Comparison of ENCODE assay signal across 21 cellular contexts in the genomic region with DNA sequence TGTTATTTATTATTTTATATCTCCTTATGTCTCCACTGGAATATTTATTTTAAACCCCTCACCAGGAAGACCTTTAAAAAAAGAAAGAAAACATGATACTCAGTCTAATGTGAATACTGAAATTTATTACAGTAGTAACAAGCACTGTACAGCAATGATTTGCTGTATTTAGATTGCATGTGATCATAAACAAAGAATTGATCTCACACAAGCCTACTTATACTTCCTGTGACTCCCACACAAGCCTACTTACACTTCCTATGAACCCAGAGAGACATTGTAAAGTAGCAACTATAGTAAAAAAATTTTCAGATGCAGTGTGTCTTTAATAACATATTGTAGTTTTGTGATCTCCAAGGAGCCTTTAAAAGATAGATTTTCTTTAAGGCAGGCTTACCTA.
"Had no signal": no experiment of that assay in that cellular context is flagged by ENCODE, and none has a peak within 500 bp of the region (broad histone marks: within the 10 kb centered on the region; RNA-seq: fewer than 3 reads in every experiment).

No MANE protein-coding gene starts in this region.

- DNase-seq: activated CD4-positive, alpha-beta T cell treated with anti-CD3 and anti-CD28 coated beads, Interleukin-2, amount 10 ng/mL, durations not matched to agents 7 days and 5 days; activated CD4-positive, CD25-positive, alpha-beta regulatory T cell treated with anti-CD3 and anti-CD28 coated beads, Interleukin-2, amount 50 U/mL, for 72 hours; activated CD8-positive, alpha-beta memory T cell treated with anti-CD3 and anti-CD28 coated beads, Interleukin-2, amount 10 ng/mL, durations not matched to agents 7 days and 5 days; activated CD8-positive, alpha-beta T cell treated with anti-CD3 and anti-CD28 coated beads for 36 hours; activated gamma-delta T cell treated with Interleukin-2 at 50 U/mL for 16 hours; anterior cingulate cortex; body of pancreas; effector CD8-positive, alpha-beta T cell; hippocampal formation; left ventricle myocardium superior; nephron progenitor cell; nucleus accumbens; stimulated activated CD4-positive, alpha-beta T cell treated with anti-CD3 and anti-CD28 coated beads, Interleukin-12 subunit alpha, Interleukin-12 subunit beta, amount 100 ng/mL, for 4 hours; transverse colon; WERI-Rb-1 had no signal

- H3K9me3 Mint-ChIP-seq: activated CD4-positive, alpha-beta T cell treated with anti-CD3 and anti-CD28 coated beads, Interleukin-2, amount 10 ng/mL, durations not matched to agents 7 days and 5 days; activated naive CD4-positive, alpha-beta T cell treated with anti-CD3 and anti-CD28 coated beads, Interleukin-2, amount 50 U/mL, for 24 hours; activated T-helper 1 cell treated with anti-CD3 and anti-CD28 coated beads, Interleukin-12 subunit alpha, Interleukin-12 subunit beta, Interleukin-2, Interleukin-4 antibody, amounts not matched to agents 30 ng/mL and 10 ng/mL and 1 ng/mL, durations not matched to agents 14 hours and 24 hours and 36 hours; dendritic cell treated with granulocyte-macrophage colony-stimulating factor and Interleukin-4, amounts not matched to agents 40 ng/mL and 50 ng/mL, for 4 days; nephron progenitor cell; stimulated activated naive CD8-positive, alpha-beta T cell treated with anti-CD3 and anti-CD28 coated beads, Interleukin-15, Interleukin-2, amounts not matched to agents 100 ng/mL and 50 ng/mL, for 24 hours had no signal

- H3K4me1 Mint-ChIP-seq: activated CD4-positive, alpha-beta T cell treated with anti-CD3 and anti-CD28 coated beads, Interleukin-2, amount 10 ng/mL, durations not matched to agents 7 days and 5 days; activated CD8-positive, alpha-beta memory T cell treated with anti-CD3 and anti-CD28 coated beads, Interleukin-2, amount 10 ng/mL, durations not matched to agents 7 days and 5 days; activated naive CD4-positive, alpha-beta T cell treated with anti-CD3 and anti-CD28 coated beads, Interleukin-2, amount 50 U/mL, for 24 hours had no signal

- H3K4me3 Mint-ChIP-seq: activated CD4-positive, alpha-beta T cell treated with anti-CD3 and anti-CD28 coated beads, Interleukin-2, amount 10 ng/mL, durations not matched to agents 7 days and 5 days; activated CD8-positive, alpha-beta memory T cell treated with anti-CD3 and anti-CD28 coated beads, Interleukin-2, amount 10 ng/mL, durations not matched to agents 7 days and 5 days; activated CD8-positive, alpha-beta T cell treated with anti-CD3 and anti-CD28 coated beads for 36 hours; activated naive CD4-positive, alpha-beta T cell treated with anti-CD3 and anti-CD28 coated beads, Interleukin-2, amount 50 U/mL, for 24 hours; activated T-helper 1 cell treated with anti-CD3 and anti-CD28 coated beads, Interleukin-12 subunit alpha, Interleukin-12 subunit beta, Interleukin-2, Interleukin-4 antibody, amounts not matched to agents 30 ng/mL and 10 ng/mL and 1 ng/mL, durations not matched to agents 14 hours and 24 hours and 36 hours; dendritic cell treated with granulocyte-macrophage colony-stimulating factor and Interleukin-4, amounts not matched to agents 40 ng/mL and 50 ng/mL, for 4 days; nephron progenitor cell; stimulated activated naive CD8-positive, alpha-beta T cell treated with anti-CD3 and anti-CD28 coated beads, Interleukin-15, Interleukin-2, amounts not matched to agents 100 ng/mL and 50 ng/mL, for 24 hours; T-helper 2 cell treated with Interferon-gamma antibody and Interleukin-4, amounts not matched to agents 5 μg/mL and 100 μg/mL, for 36 hours had no signal

- H3K27me3 Mint-ChIP-seq: activated CD4-positive, alpha-beta T cell treated with anti-CD3 and anti-CD28 coated beads, Interleukin-2, amount 10 ng/mL, durations not matched to agents 7 days and 5 days; activated CD8-positive, alpha-beta memory T cell treated with anti-CD3 and anti-CD28 coated beads, Interleukin-2, amount 10 ng/mL, durations not matched to agents 7 days and 5 days; activated CD8-positive, alpha-beta T cell treated with anti-CD3 and anti-CD28 coated beads for 36 hours; activated naive CD4-positive, alpha-beta T cell treated with anti-CD3 and anti-CD28 coated beads, Interleukin-2, amount 50 U/mL, for 24 hours; dendritic cell treated with granulocyte-macrophage colony-stimulating factor and Interleukin-4, amounts not matched to agents 40 ng/mL and 50 ng/mL, for 4 days; stimulated activated naive CD8-positive, alpha-beta T cell treated with anti-CD3 and anti-CD28 coated beads, Interleukin-15, Interleukin-2, amounts not matched to agents 100 ng/mL and 50 ng/mL, for 24 hours had no signal

- H3K27ac Mint-ChIP-seq: activated CD4-positive, alpha-beta T cell treated with anti-CD3 and anti-CD28 coated beads, Interleukin-2, amount 10 ng/mL, durations not matched to agents 7 days and 5 days; activated CD8-positive, alpha-beta memory T cell treated with anti-CD3 and anti-CD28 coated beads, Interleukin-2, amount 10 ng/mL, durations not matched to agents 7 days and 5 days; activated CD8-positive, alpha-beta T cell treated with anti-CD3 and anti-CD28 coated beads for 36 hours; activated naive CD4-positive, alpha-beta T cell treated with anti-CD3 and anti-CD28 coated beads, Interleukin-2, amount 50 U/mL, for 24 hours; activated T-helper 1 cell treated with anti-CD3 and anti-CD28 coated beads, Interleukin-12 subunit alpha, Interleukin-12 subunit beta, Interleukin-2, Interleukin-4 antibody, amounts not matched to agents 30 ng/mL and 10 ng/mL and 1 ng/mL, durations not matched to agents 14 hours and 24 hours and 36 hours; dendritic cell treated with granulocyte-macrophage colony-stimulating factor and Interleukin-4, amounts not matched to agents 40 ng/mL and 50 ng/mL, for 4 days; nephron progenitor cell; stimulated activated naive CD8-positive, alpha-beta T cell treated with anti-CD3 and anti-CD28 coated beads, Interleukin-15, Interleukin-2, amounts not matched to agents 100 ng/mL and 50 ng/mL, for 24 hours; T-helper 2 cell treated with Interferon-gamma antibody and Interleukin-4, amounts not matched to agents 5 μg/mL and 100 μg/mL, for 36 hours had no signal

- H3K36me3 Mint-ChIP-seq: activated CD8-positive, alpha-beta memory T cell treated with anti-CD3 and anti-CD28 coated beads, Interleukin-2, amount 10 ng/mL, durations not matched to agents 7 days and 5 days; activated naive CD4-positive, alpha-beta T cell treated with anti-CD3 and anti-CD28 coated beads, Interleukin-2, amount 50 U/mL, for 24 hours had no signal

- H3K4me1 ChIP-seq: body of pancreas, suprapubic skin had no signal

- H3K9me3 ChIP-seq: body of pancreas, suprapubic skin, transverse colon had no signal

- ATAC-seq: activated CD8-positive, alpha-beta memory T cell treated with anti-CD3 and anti-CD28 coated beads, Interleukin-2, amount 10 ng/mL, durations not matched to agents 7 days and 5 days; activated CD8-positive, alpha-beta T cell treated with anti-CD3 and anti-CD28 coated beads for 36 hours; body of pancreas; left ventricle myocardium superior had no signal

- H3K36me3 ChIP-seq: suprapubic skin, transverse colon, WERI-Rb-1 had no signal

- H3K4me3 ChIP-seq: body of pancreas, suprapubic skin, transverse colon had no signal

- H3K27ac ChIP-seq: body of pancreas, suprapubic skin, transverse colon, WERI-Rb-1 had no signal

- H3K27me3 ChIP-seq: body of pancreas, suprapubic skin, transverse colon had no signal
